ENCODE assay signal across 9 cellular contexts in the genomic region with DNA sequence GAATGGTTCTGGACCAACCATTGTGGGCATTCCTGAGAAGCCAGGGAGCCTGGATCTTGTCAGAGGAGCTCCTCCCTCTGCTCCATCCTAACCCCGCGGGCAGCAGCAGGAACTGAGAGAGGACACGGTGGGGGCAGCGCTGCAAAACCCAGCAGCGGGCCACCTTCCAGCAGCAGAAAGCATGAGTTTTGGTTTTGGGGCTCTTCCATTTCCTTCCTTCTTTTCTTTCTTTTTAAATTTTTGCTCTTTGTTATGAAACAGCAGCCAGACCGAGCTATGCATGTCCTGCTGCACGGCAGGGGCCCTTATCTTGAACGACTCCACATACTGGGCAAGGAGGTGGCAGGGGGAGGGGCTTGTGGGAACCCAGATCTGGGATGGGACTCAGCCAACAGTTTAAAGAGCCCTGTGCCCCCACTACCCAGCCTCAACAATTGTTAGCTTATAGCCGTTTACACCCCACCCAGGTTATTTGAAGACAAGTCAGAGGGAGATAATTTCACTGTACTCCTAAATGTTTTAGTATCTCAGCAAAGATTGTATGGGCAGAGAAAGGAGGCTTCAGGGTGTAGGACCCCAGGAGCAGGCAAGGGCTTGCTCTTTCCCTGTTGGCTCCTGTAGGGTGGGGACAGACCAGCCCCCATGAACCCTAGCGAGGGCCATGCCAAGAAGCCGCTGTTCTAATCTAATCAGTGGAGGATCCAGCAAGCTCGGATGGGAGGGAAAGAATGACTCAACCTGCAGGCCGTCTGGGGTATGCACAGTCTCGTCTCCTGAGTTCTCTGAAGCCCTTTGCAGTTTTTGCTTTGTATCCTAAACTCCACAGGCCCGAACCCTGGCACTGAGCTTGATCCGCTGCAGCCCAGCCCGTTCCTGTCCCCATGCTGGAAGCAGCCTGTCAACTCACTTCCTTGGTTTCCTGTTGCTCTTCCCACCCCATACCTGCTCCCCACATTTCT.
DNase-seq lines count a peak whose midpoint lies in the region; FAIRE-seq and TF ChIP-seq lines count a peak whose summit lies in the region.
"Had no signal": no experiment of that assay in that cellular context is flagged by ENCODE, and none has a peak within 500 bp of the region (broad histone marks: within the 10 kb centered on the region; RNA-seq: fewer than 3 reads in every experiment).

No MANE protein-coding gene starts in this region.

- peak overlapping the region; percentile 79 for H3K4me3 Mint-ChIP-seq in HFFc6

- H3K36me3 Mint-ChIP-seq in HFFc6 (ENCODE audit: low read depth), result 0 out of 2 replicates have a peak, but pooled peaks cover 11% of the 10 kb centered on the region

- no peak overlapping the region for H2BK120ac ChIP-seq in H1 (replicated peaks; ENCODE audit: low read depth, low read length)

- no peak overlapping the region for H4K8ac ChIP-seq in H1 (ENCODE audit: extremely low read depth, insufficient read depth, low read length)

- FAIRE-seq in H1 (lab: Jason Lieb, UNC), result no peak
- FAIRE-seq: colon had no signal

- H3K18ac ChIP-seq in H1 (ENCODE audit: extremely low read depth, low read length), result peak overlapping the region; percentile 79; the same call in 1 of the 2 replicates

- H2BK12ac ChIP-seq in H1 (ENCODE audit: low read depth, low read length), result 0 out of 2 replicates have a peak overlapping the region, but pooled peaks have one; percentile 80

- WGBS in H1 (ENCODE audit: extremely low coverage in 1 of 2, insufficient coverage in 1 of 2, insufficient read length in 1 of 2, insufficient replicate concordance in 2 of 2, low coverage in 1 of 2, low lambda C conversion rate in 2 of 2, missing lambda C conversion rate in 1 of 2), 2 experiments, result 32% methylated on average over 17 of the region's 17 CpGs; no CpG with 5 or more reads in 1 of the 2 experiments
- 30 to 36% methylated on average over 17 of the region's 17 CpGs for WGBS in testis, 2 donors

- H3K27me3 ChIP-seq in H1 (replicated peaks in 1 of 4; ENCODE audit: control insufficient read depth in 3 of 4, extremely low read depth in 1 of 4, insufficient read depth in 3 of 4, low read length in 3 of 4) (no peaks in the 10 kb centered on the region), mucosa of stomach (ENCODE audit: control insufficient read depth, insufficient read depth, low read length) (no peaks in the 10 kb centered on the region), testis (no peaks in the 10 kb centered on the region)

- no peaks in the 10 kb centered on the region for H3K9me3 Mint-ChIP-seq in HFFc6

- H3K79me1 ChIP-seq in H1 (ENCODE audit: low read depth, low read length), result peaks cover 28% of the 10 kb centered on the region

- H3K23ac ChIP-seq in H1 (ENCODE audit: insufficient read length), result no peak overlapping the region

- peak overlapping the region; percentile 84; the same call in 1 of the 2 replicates for H2BK5ac ChIP-seq in H1 (ENCODE audit: low read depth, low read length)

- peak overlapping the region; percentile 63 for H3K4ac ChIP-seq in H1 (replicated peaks; ENCODE audit: insufficient read length, low read depth, low read length)

- H2AFZ ChIP-seq in H1 (ENCODE audit: low read length), result no peak overlapping the region

- H3K79me2 ChIP-seq in H1 (ENCODE audit: control insufficient read depth in 1 of 2, insufficient read depth in 2 of 2, low read length in 2 of 2), result peaks cover 0 to 82% of the 10 kb centered on the region in 2 experiments; a peak in 2 of 4 replicates

- CTCF ChIA-PET in H1 (lab: Charles Lee; ENCODE audit: partially characterized antibody), result interaction anchor here (0.7 to 1.9 kb wide), 11 partner anchors 9 to 101 kb away, joined by 3 to 7 read pairs (median 4); no protein-coding TSS in a partner anchor

- no peak; the same call in 1 of the 2 replicates for TF ChIP-seq CTCF in HFFc6 (IDR thresholded peaks at IDR 0.05)
- no peak for TF ChIP-seq CTCF in H1 (IDR thresholded peaks at IDR 0.05; ENCODE audit: control extremely low read depth in 1 of 3, insufficient read depth in 1 of 3, low read depth in 1 of 3, low read length in 3 of 3)
- no peak for TF ChIP-seq CTCF in testis (IDR thresholded peaks at IDR 0.05)

- H3K4me3 ChIP-seq in H1 (ENCODE audit: extremely low read depth in 1 of 4, insufficient read depth in 2 of 4, low read depth in 3 of 4, low read length in 4 of 4) (peak overlapping the region in 2 of 4 experiments; percentile 14 to 37; a peak in 4 of 8 replicates), mucosa of stomach (ENCODE audit: low read length) (peak overlapping the region; percentile 20), testis (no peak overlapping the region)

- H2AK5ac ChIP-seq in H1 (ENCODE audit: low read depth, low read length), result no peak overlapping the region

- H4K91ac ChIP-seq in H1 (replicated peaks; ENCODE audit: insufficient read length, low read length), result peak overlapping the region; percentile 84

- TF ChIP-seq RAD21 in H1 (IDR thresholded peaks at IDR 0.05 in 1 of 2, conservative IDR thresholded peaks at IDR 0.05 in 1 of 2; ENCODE audit: low read depth in 2 of 2, low read length in 2 of 2), result no peak

- no peak for TF ChIP-seq POLR2A in H1 (IDR thresholded peaks at IDR 0.05; ENCODE audit: control extremely low read depth in 1 of 2, low read depth in 2 of 2, low read length in 2 of 2)
- TF ChIP-seq POLR2A in testis (IDR thresholded peaks at IDR 0.05), result no peak

- 0 out of 2 replicates have a peak overlapping the region, but pooled peaks have one; percentile 61 for H2BK20ac ChIP-seq in H1 (ENCODE audit: low read length)

- POLR2A ChIA-PET in H1 (lab: Charles Lee; ENCODE audit: partially characterized antibody), result interaction anchor here (0.6 to 2.1 kb wide), 5 partner anchors 10 to 524 kb away, joined by 3 to 6 read pairs (median 3); no protein-coding TSS in a partner anchor

- no peak overlapping the region for H3K14ac ChIP-seq in H1 (ENCODE audit: insufficient read length)

- no peak overlapping the region for H3K56ac ChIP-seq in H1 (replicated peaks; ENCODE audit: insufficient read length, low read depth, low read length)

- peaks cover 78% of the 10 kb centered on the region for H3K4me1 Mint-ChIP-seq in HFFc6 (ENCODE audit: low read depth)

- peaks cover 24 to 42% (median 36%) of the 10 kb centered on the region in 4 experiments for H3K4me1 ChIP-seq in H1 (replicated peaks in 1 of 4; ENCODE audit: control insufficient read depth in 3 of 4, insufficient read depth in 4 of 4, low read length in 3 of 4)
- H3K4me1 ChIP-seq in mucosa of stomach (ENCODE audit: control insufficient read depth, insufficient read depth, low read length), result peaks cover 85% of the 10 kb centered on the region
- H3K4me1 ChIP-seq in testis, result peaks cover 23% of the 10 kb centered on the region

- H3K23me2 ChIP-seq in H1 (ENCODE audit: low read depth, low read length), result no peaks in the 10 kb centered on the region

- H3K27me3 Mint-ChIP-seq in HFFc6 (ENCODE audit: insufficient read depth), result peaks cover 10% of the 10 kb centered on the region

- H3K36me3 ChIP-seq in H1 (ENCODE audit: control insufficient read depth in 2 of 4, insufficient read depth in 4 of 4, low read length in 3 of 4) (no peaks in the 10 kb centered on the region), mucosa of stomach (ENCODE audit: control insufficient read depth, insufficient read depth, low read length) (no peaks in the 10 kb centered on the region), testis (ENCODE audit: low read depth, missing control alignments) (no peaks in the 10 kb centered on the region)

- H3K9ac ChIP-seq in H1 (replicated peaks in 1 of 4; ENCODE audit: extremely low read depth in 1 of 4, low read depth in 3 of 4, low read length in 3 of 4), result peak overlapping the region in 1 of 4 experiments; percentile 27; a peak in 1 of 7 replicates
- H3K9ac ChIP-seq in mucosa of stomach (ENCODE audit: low read length), result peak overlapping the region; percentile 62

- no peak overlapping the region for H3K27ac ChIP-seq in H1 (ENCODE audit: low read depth, low read length)
- H3K27ac ChIP-seq in testis, result peak overlapping the region in 1 of 2 donors; percentile 42

- no peak overlapping the region for H4K5ac ChIP-seq in H1 (ENCODE audit: insufficient read length, low read depth, low read length)

- H4K20me1 ChIP-seq in H1 (replicated peaks in 1 of 2; ENCODE audit: control insufficient read depth in 1 of 2, insufficient read depth in 2 of 2, low read length in 2 of 2), result peaks cover 0 to 13% of the 10 kb centered on the region in 2 experiments

- H2BK15ac ChIP-seq in H1 (ENCODE audit: low read length), result peak overlapping the region; percentile 88; the same call in 1 of the 2 replicates

- intact Hi-C loops in testis (cut with DNase I; ENCODE audit: low total_unique reads), result no loop called here

- DNase-seq in A172 (ENCODE audit: low spot score) (peak; percentile 79), HFFc6 (peak; percentile 48), UCSD-AML1 (lab: John Stamatoyannopoulos, UW; ENCODE audit: unreplicated experiment) (peak; percentile 70), H1 (ENCODE audit: low read depth in 1 of 2, low spot score in 2 of 2) (no peak), NCI-H774 (lab: John Stamatoyannopoulos, UW) (no peak), HuH-7 (ENCODE audit: low spot score) (no peak), testis (no peak)

- H3K4me2 ChIP-seq in H1 (ENCODE audit: insufficient read depth in 1 of 2, low read depth in 2 of 2, low read length in 2 of 2), result peak overlapping the region; percentile 20 to 53

- peak overlapping the region; percentile 96 for H3K27ac Mint-ChIP-seq in HFFc6

- H3K9me3 ChIP-seq in H1 (ENCODE audit: insufficient read depth in 2 of 2, low read depth in 1 of 2, low read length in 1 of 2) (no peaks in the 10 kb centered on the region), mucosa of stomach (ENCODE audit: control insufficient read depth, low read length) (no peaks in the 10 kb centered on the region), testis (no peaks in the 10 kb centered on the region)

- TF ChIP-seq EP300 in H1 (IDR thresholded peaks at IDR 0.05; ENCODE audit: borderline replicate concordance in 1 of 2, low read depth in 2 of 2, low read length in 2 of 2), result no peak

TF ChIP-seq in H1, 55 proteins besides CTCF, POLR2A, EP300 and RAD21:
- TF ChIP-seq ASH2L (IDR thresholded peaks at IDR 0.05; ENCODE audit: low read length) (peak; percentile 57), POU5F1 (IDR thresholded peaks at IDR 0.05; ENCODE audit: low read depth, low read length) (no peak), JUND (IDR thresholded peaks at IDR 0.05; ENCODE audit: low read length) (peak; percentile 33; the same call in 1 of the 2 replicates)

Comparison
In these comparisons a context has a peak if more than half of its experiments do, and no peak if none do; other contexts are left out.
1. DNase-seq: peak in A172 (single experiment), HFFc6 (single experiment) and UCSD-AML1 (single experiment); none in H1 (0 of 2), NCI-H774 (single experiment), HuH-7 (single experiment) and testis (single experiment).